Comparison of ENCODE assay signal across 34 cellular contexts in the genomic region with DNA sequence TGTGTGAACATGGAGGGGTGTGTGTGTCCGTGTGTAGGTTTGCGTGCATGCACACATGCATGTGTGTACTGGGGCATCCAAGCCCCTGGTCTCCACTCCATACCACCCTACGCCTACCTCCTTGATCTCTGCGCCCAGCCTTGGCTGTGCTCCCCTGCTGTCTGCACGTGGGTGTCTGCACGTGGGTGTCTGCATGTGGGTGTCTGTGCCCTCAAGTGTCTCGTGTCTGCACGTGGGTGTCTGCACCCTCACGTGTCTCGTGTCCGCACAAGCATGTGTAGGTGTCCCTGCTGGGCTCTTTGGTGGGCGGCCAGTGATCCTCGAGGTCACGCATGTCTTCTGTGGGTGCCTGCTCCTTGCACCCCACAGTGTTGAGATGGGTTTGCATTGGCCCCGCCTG. TPM values are rescaled to one million over a fixed set of nuclear protein-coding genes. Genes with fewer than 3 reads are reported as not detected.
"Had no signal": no experiment of that assay in that cellular context is flagged by ENCODE, and none has a peak within 500 bp of the region (broad histone marks: within the 10 kb centered on the region; RNA-seq: fewer than 3 reads in every experiment).

No MANE protein-coding gene starts in this region.

- H3K27ac Mint-ChIP-seq: immature natural killer cell; mesothelial cell of epicardium; naive B cell; natural killer cell; nephron progenitor cell; neural progenitor cell; stimulated activated effector memory CD8-positive, alpha-beta T cell treated with anti-CD3 and anti-CD28 coated beads, Interleukin-12 subunit alpha, Interleukin-12 subunit beta, amount 100 ng/mL, for 72 hours; stimulated activated naive CD8-positive, alpha-beta T cell treated with anti-CD3 and anti-CD28 coated beads, Interleukin-15, Interleukin-2, amounts not matched to agents 100 ng/mL and 50 ng/mL, for 24 hours had no signal

- H3K4me1 ChIP-seq: lower lobe of right lung, pancreas, prostate gland, sigmoid colon, tibial artery had no signal

- H3K9me3 Mint-ChIP-seq: immature natural killer cell; mesothelial cell of epicardium; natural killer cell; nephron progenitor cell; neural progenitor cell; stimulated activated effector memory CD8-positive, alpha-beta T cell treated with anti-CD3 and anti-CD28 coated beads, Interleukin-12 subunit alpha, Interleukin-12 subunit beta, amount 100 ng/mL, for 72 hours; type B pancreatic cell had no signal

- H3K4me3 Mint-ChIP-seq: immature natural killer cell; mesothelial cell of epicardium; naive B cell; natural killer cell; nephron progenitor cell; stimulated activated effector memory CD8-positive, alpha-beta T cell treated with anti-CD3 and anti-CD28 coated beads, Interleukin-12 subunit alpha, Interleukin-12 subunit beta, amount 100 ng/mL, for 72 hours; stimulated activated naive CD8-positive, alpha-beta T cell treated with anti-CD3 and anti-CD28 coated beads, Interleukin-15, Interleukin-2, amounts not matched to agents 100 ng/mL and 50 ng/mL, for 24 hours; type B pancreatic cell had no signal

- H3K4me1 Mint-ChIP-seq: immature natural killer cell, mesothelial cell of epicardium, natural killer cell had no signal

- ATAC-seq: left colon; left lung; lower lobe of right lung; natural killer cell; pancreas; right cardiac atrium; stimulated activated effector memory CD8-positive, alpha-beta T cell treated with anti-CD3 and anti-CD28 coated beads, Interleukin-12 subunit alpha, Interleukin-12 subunit beta, amount 100 ng/mL, for 72 hours had no signal

- H3K4me3 ChIP-seq: left lung, lower lobe of right lung, neural progenitor cell, pancreas, prostate gland, sigmoid colon, spleen, suprapubic skin, thoracic aorta, tibial artery had no signal

- FAIRE-seq: islet of Langerhans, kidney, pancreas, small intestine had no signal

- H3K27me3 ChIP-seq: pancreas had no signal

- H3K9ac ChIP-seq: neural progenitor cell had no signal

- H2AFZ ChIP-seq: neural progenitor cell had no signal

- H3K9me3 ChIP-seq: left lung, lower lobe of right lung, pancreas, prostate gland, sigmoid colon, spleen, suprapubic skin, thoracic aorta, tibial artery had no signal

- DNase-seq: hypothalamus; immature natural killer cell; kidney; left colon; left lung; lower lobe of right lung; mammary epithelial cell; mesendoderm; naive B cell; natural killer cell; nephron progenitor cell; pancreas; posterior cingulate gyrus; retina; sigmoid colon; small intestine; spleen; stimulated activated CD4-positive, alpha-beta T cell treated with anti-CD3 and anti-CD28 coated beads, Interleukin-4, amount 100 ng/mL, for 24 hours; stimulated activated naive CD4-positive, alpha-beta T cell; tibial artery had no signal

- H3K27ac ChIP-seq: left lung, lower lobe of right lung, neural progenitor cell, pancreas, prostate gland, sigmoid colon, spleen, suprapubic skin, thoracic aorta, tibial artery had no signal

- H3K36me3 Mint-ChIP-seq: immature natural killer cell, naive B cell, natural killer cell had no signal

- H3K4me2 ChIP-seq: neural progenitor cell had no signal

- H3K36me3 ChIP-seq: neural progenitor cell, prostate gland had no signal

RNA-seq across cellular contexts. Expression of a gene that starts 21.1 kb away (rescaled TPM):
- total RNA-seq: mononuclear cell, natural killer cell, osteoblast, right cardiac atrium, sigmoid colon, spleen, subcutaneous adipose tissue had no signal
- polyA plus RNA-seq: immature natural killer cell, liver, right cardiac atrium, spleen had no signal
